In the genomic region with DNA sequence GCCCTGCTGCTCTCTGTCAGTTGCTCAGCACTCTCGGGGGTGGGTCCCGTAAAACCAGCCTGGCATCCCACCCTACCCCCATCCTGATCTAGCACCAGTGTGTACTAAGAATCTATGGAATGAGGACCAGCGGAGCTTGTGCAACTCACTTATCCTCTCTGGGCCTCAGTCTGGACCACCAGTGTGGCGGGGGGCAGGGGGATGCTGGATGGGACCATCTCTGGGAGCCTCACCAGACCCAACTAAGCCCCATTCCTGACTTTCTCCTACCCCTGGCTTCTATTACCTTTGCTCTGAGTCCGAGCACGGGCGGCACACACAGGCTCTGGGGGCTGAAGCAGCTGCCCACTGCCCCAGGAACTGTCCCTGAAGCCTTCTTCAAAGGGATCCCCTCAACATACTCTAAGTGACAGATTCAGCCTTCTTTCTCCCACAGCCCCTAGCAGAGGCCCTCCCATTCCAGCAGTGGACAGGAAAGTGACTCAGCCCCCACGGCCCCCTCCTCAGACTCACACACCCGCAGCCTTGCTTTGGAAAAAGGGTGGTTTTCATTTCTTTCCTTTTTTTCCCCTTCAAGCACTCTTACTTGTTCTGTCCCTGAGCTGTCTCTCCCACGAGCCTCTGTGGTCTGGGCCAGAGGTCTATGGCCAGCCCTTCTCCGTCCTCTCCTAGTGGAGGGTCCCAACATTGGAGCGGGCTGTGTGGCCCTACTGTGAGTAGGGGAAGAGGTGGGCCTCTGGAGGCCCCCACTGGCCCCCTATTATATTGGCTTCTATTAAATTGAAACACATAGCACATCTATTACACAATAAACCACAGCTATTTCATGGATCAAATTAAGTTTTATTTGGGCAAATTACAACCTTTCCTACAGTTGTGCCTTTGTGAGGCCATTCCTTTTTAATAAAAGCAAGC, we compare ENCODE assay signal across 7 cellular contexts.
A peak's percentile ranks its signal among the peaks of the same experiment; 100 is the strongest.
DNase-seq lines count a peak whose midpoint lies in the region; ATAC-seq and TF ChIP-seq lines count a peak whose summit lies in the region.

No MANE protein-coding gene starts in this region.

- H3K4me3 ChIP-seq in HUES6 (ENCODE audit: low read depth, low read length) (no peak overlapping the region), choroid plexus epithelial cell (ENCODE audit: low read depth, low read length) (no peak overlapping the region), mesendoderm (ENCODE audit: low read length) (no peak overlapping the region), upper lobe of left lung (no peak overlapping the region)

- H2AK5ac ChIP-seq in mesendoderm (ENCODE audit: low read length): no peak overlapping the region

- no peak overlapping the region for H3K4me2 ChIP-seq in mesendoderm (ENCODE audit: low read length)

- H3K23ac ChIP-seq in mesendoderm (ENCODE audit: low read length): no peak overlapping the region

- H4K5ac ChIP-seq in mesendoderm (ENCODE audit: low read length): no peak overlapping the region

- H3K18ac ChIP-seq in mesendoderm (ENCODE audit: low read length): peak overlapping the region; percentile 62

- H3K79me1 ChIP-seq in mesendoderm (ENCODE audit: low read length): no peaks in the 10 kb centered on the region

- TF ChIP-seq CTCF in choroid plexus epithelial cell (conservative IDR thresholded peaks at IDR 0.05; ENCODE audit: low read depth, low read length): no peak
- no peak for TF ChIP-seq CTCF in upper lobe of left lung (IDR thresholded peaks at IDR 0.05)

- no peak overlapping the region for H2BK5ac ChIP-seq in mesendoderm (ENCODE audit: low read length)

- no peaks in the 10 kb centered on the region for H3K9me3 ChIP-seq in HUES6 (ENCODE audit: control insufficient read depth, insufficient read depth, low read depth, low read length)
- H3K9me3 ChIP-seq in upper lobe of left lung: no peaks in the 10 kb centered on the region

- H3K79me2 ChIP-seq in mesendoderm (ENCODE audit: control insufficient read depth, insufficient read depth, low read length): no peaks in the 10 kb centered on the region

- H3K36me3 ChIP-seq in HUES6 (ENCODE audit: control insufficient read depth, insufficient read depth, low read length) (no peaks in the 10 kb centered on the region), mesendoderm (ENCODE audit: control insufficient read depth, insufficient read depth, low read length) (no peaks in the 10 kb centered on the region), upper lobe of left lung (no peaks in the 10 kb centered on the region)

- no CpG with 5 or more reads among the region's 12 CpGs for WGBS in mesendoderm (ENCODE audit: extremely low coverage, insufficient coverage, low lambda C conversion rate)
- WGBS in upper lobe of left lung, 2 donors: 76 to 79% methylated on average over 12 of the region's 12 CpGs

- ATAC-seq in upper lobe of left lung (ENCODE audit: low FRiP score in 2 of 2) (peak in 1 of 2 donors; percentile 50), GM21381 (IDR thresholded peaks at IDR 0.05; ENCODE audit: unreplicated experiment) (no peak)

- no peak for TF ChIP-seq POLR2A in upper lobe of left lung (IDR thresholded peaks at IDR 0.05)

- DNase-seq in choroid plexus epithelial cell (ENCODE audit: low read depth): peak; percentile 47
- no peak for DNase-seq in mesendoderm
- no peak for DNase-seq in upper lobe of left lung
- DNase-seq in inferior parietal cortex (ENCODE audit: extremely low spot score): no peak
- DNase-seq in NCI-H226: no peak

- peak overlapping the region; percentile 46 for H2BK120ac ChIP-seq in mesendoderm (ENCODE audit: low read depth, low read length)

- H4K8ac ChIP-seq in mesendoderm (ENCODE audit: low read depth, low read length): no peak overlapping the region

- H3K27me3 ChIP-seq in HUES6 (ENCODE audit: control insufficient read depth, insufficient read depth, low read length) (no peaks in the 10 kb centered on the region), mesendoderm (ENCODE audit: insufficient read depth, low read length, poor library complexity) (no peaks in the 10 kb centered on the region), upper lobe of left lung (no peaks in the 10 kb centered on the region)

- H3K4me1 ChIP-seq in HUES6 (ENCODE audit: control insufficient read depth, insufficient read depth, low read length) (peaks cover 38% of the 10 kb centered on the region), mesendoderm (ENCODE audit: control insufficient read depth, low read depth, low read length) (no peaks in the 10 kb centered on the region), upper lobe of left lung (peaks cover 31 to 48% (median 35%) of the 10 kb centered on the region in 4 donors)

- no peak overlapping the region for H2BK15ac ChIP-seq in mesendoderm (replicated peaks; ENCODE audit: low read depth)

- H3K27ac ChIP-seq in HUES6 (ENCODE audit: low read depth, low read length) (peak overlapping the region; percentile 72; the same call in 1 of the 2 replicates), mesendoderm (ENCODE audit: low read depth, low read length) (peak overlapping the region; percentile 38), upper lobe of left lung (peak overlapping the region; percentile 74 to 90 (median 78))

- TF ChIP-seq EP300 in upper lobe of left lung (IDR thresholded peaks at IDR 0.05): no peak

- H3K9ac ChIP-seq in HUES6 (ENCODE audit: low read length) (peak overlapping the region; percentile 43), mesendoderm (ENCODE audit: low read length) (no peak overlapping the region)

- H3K56ac ChIP-seq in mesendoderm (ENCODE audit: low read length): no peak overlapping the region

- no peak overlapping the region for H3K4ac ChIP-seq in mesendoderm (ENCODE audit: low read depth, low read length)
